Comparison of ENCODE assay signal across 34 cellular contexts in genomic region chr19:1049106-1049505, GRCh38. TPM values are rescaled to one million over a fixed set of nuclear protein-coding genes. Genes with fewer than 3 reads are reported as not detected.
"Had no signal": no experiment of that assay in that cellular context is flagged by ENCODE, and none has a peak within 500 bp of the region (broad histone marks: within the 10 kb centered on the region; RNA-seq: fewer than 3 reads in every experiment).

No MANE protein-coding gene starts in this region.

- H3K36me3 ChIP-seq: brain microvascular endothelial cell had no signal

- ATAC-seq: activated T-helper 17 cell treated with anti-CD3 and anti-CD28 coated beads, Interleukin-2, amount 50 U/mL, for 72 hours; effector memory CD8-positive, alpha-beta T cell; foreskin keratinocyte; gastrocnemius medialis; heart left ventricle had no signal

- H3K36me3 Mint-ChIP-seq: activated naive CD8-positive, alpha-beta T cell had no signal

- H3K27ac Mint-ChIP-seq: activated CD4-positive, alpha-beta memory T cell treated with anti-CD3 and anti-CD28 coated beads, Interleukin-2, amount 10 ng/mL, durations not matched to agents 7 days and 5 days; activated CD4-positive, alpha-beta T cell treated with anti-CD3 and anti-CD28 coated beads, Interleukin-2, amount 10 ng/mL, durations not matched to agents 7 days and 5 days; activated naive CD8-positive, alpha-beta T cell; activated T-cell treated with anti-CD3 and anti-CD28 coated beads, Interleukin-2, amount 50 U/mL, for 24 hours; activated T-helper 17 cell treated with anti-CD3 and anti-CD28 coated beads, Interleukin-2, amount 50 U/mL, for 72 hours had no signal

- H3K4me3 ChIP-seq: coronary artery, esophagus muscularis mucosa, gastrocnemius medialis, heart left ventricle had no signal

- H3K4me1 ChIP-seq: foreskin keratinocyte, gastrocnemius medialis, heart left ventricle had no signal

- H3K27ac ChIP-seq: brain microvascular endothelial cell, coronary artery, esophagus muscularis mucosa, foreskin keratinocyte, gastrocnemius medialis, heart left ventricle had no signal

- H3K27me3 ChIP-seq: brain microvascular endothelial cell, esophagus muscularis mucosa, foreskin keratinocyte, gastrocnemius medialis, heart left ventricle had no signal

- H3K27me3 Mint-ChIP-seq: activated CD4-positive, alpha-beta memory T cell treated with anti-CD3 and anti-CD28 coated beads, Interleukin-2, amount 10 ng/mL, durations not matched to agents 7 days and 5 days; activated CD4-positive, alpha-beta T cell treated with anti-CD3 and anti-CD28 coated beads, Interleukin-2, amount 10 ng/mL, durations not matched to agents 7 days and 5 days; activated naive CD8-positive, alpha-beta T cell; activated T-cell treated with anti-CD3 and anti-CD28 coated beads, Interleukin-2, amount 50 U/mL, for 24 hours; activated T-helper 17 cell treated with anti-CD3 and anti-CD28 coated beads, Interleukin-2, amount 50 U/mL, for 72 hours; central memory CD8-positive, alpha-beta T cell; effector memory CD8-positive, alpha-beta T cell had no signal

- H3K9me3 ChIP-seq: esophagus muscularis mucosa, gastrocnemius medialis, heart left ventricle had no signal

- H3K9me3 Mint-ChIP-seq: activated CD4-positive, alpha-beta memory T cell treated with anti-CD3 and anti-CD28 coated beads, Interleukin-2, amount 10 ng/mL, durations not matched to agents 7 days and 5 days; activated CD4-positive, alpha-beta T cell treated with anti-CD3 and anti-CD28 coated beads, Interleukin-2, amount 10 ng/mL, durations not matched to agents 7 days and 5 days; activated T-cell treated with anti-CD3 and anti-CD28 coated beads, Interleukin-2, amount 50 U/mL, for 24 hours; activated T-helper 17 cell treated with anti-CD3 and anti-CD28 coated beads, Interleukin-2, amount 50 U/mL, for 72 hours; central memory CD8-positive, alpha-beta T cell; effector memory CD8-positive, alpha-beta T cell had no signal

- DNase-seq: activated CD4-positive, alpha-beta memory T cell treated with anti-CD3 and anti-CD28 coated beads, Interleukin-2, amount 10 ng/mL, durations not matched to agents 7 days and 5 days; activated CD4-positive, alpha-beta T cell treated with anti-CD3 and anti-CD28 coated beads for 1 hour; activated CD4-positive, alpha-beta T cell treated with anti-CD3 and anti-CD28 coated beads for 4 hours; activated CD4-positive, alpha-beta T cell treated with anti-CD3 and anti-CD28 coated beads, Interleukin-2, amount 10 ng/mL, durations not matched to agents 7 days and 5 days; activated CD4-positive, alpha-beta T cell treated with anti-CD3 and anti-CD28 coated beads, Interleukin-2, amount 50 U/mL, for 4 hours; activated CD8-positive, alpha-beta memory T cell treated with anti-CD3 and anti-CD28 coated beads, Interleukin-2, amount 50 U/mL, for 48 hours; activated effector memory CD4-positive, alpha-beta T cell treated with Interleukin-2 at 50 U/mL for 16 hours; activated gamma-delta T cell treated with Interleukin-2 at 50 U/mL for 16 hours; activated naive CD4-positive, alpha-beta T cell treated with anti-CD3 and anti-CD28 coated beads, Interleukin-2, amount 50 U/mL, for 16 hours; activated naive CD4-positive, alpha-beta T cell treated with Interleukin-2 at 50 U/mL for 16 hours; activated T-cell treated with anti-CD3 and anti-CD28 coated beads for 4 hours; activated T-cell treated with anti-CD3 and anti-CD28 coated beads, Interleukin-2, amount 50 U/mL, for 24 hours; amniotic stem cell; anterior cingulate cortex; brain microvascular endothelial cell; dermis blood vessel endothelial cell; effector CD4-positive, alpha-beta T cell; effector memory CD8-positive, alpha-beta T cell; erythroblast; foreskin keratinocyte; gastrocnemius medialis; glutamatergic neuron; heart left ventricle had no signal

- H3K4me3 Mint-ChIP-seq: activated CD4-positive, alpha-beta memory T cell treated with anti-CD3 and anti-CD28 coated beads, Interleukin-2, amount 10 ng/mL, durations not matched to agents 7 days and 5 days; activated CD4-positive, alpha-beta T cell treated with anti-CD3 and anti-CD28 coated beads, Interleukin-2, amount 10 ng/mL, durations not matched to agents 7 days and 5 days; activated naive CD8-positive, alpha-beta T cell; activated T-cell treated with anti-CD3 and anti-CD28 coated beads, Interleukin-2, amount 50 U/mL, for 24 hours; activated T-helper 17 cell treated with anti-CD3 and anti-CD28 coated beads, Interleukin-2, amount 50 U/mL, for 72 hours; central memory CD8-positive, alpha-beta T cell; effector memory CD8-positive, alpha-beta T cell had no signal

RNA-seq across cellular contexts. Expression of gene RNU6-2, which starts 27.8 kb away (rescaled TPM):
- total RNA-seq: activated CD4-positive, alpha-beta memory T cell treated with anti-CD3 and anti-CD28 coated beads, Interleukin-2, amount 10 ng/mL, durations not matched to agents 7 days and 5 days; activated CD4-positive, alpha-beta T cell treated with anti-CD3 and anti-CD28 coated beads, Interleukin-2, amount 10 ng/mL, durations not matched to agents 7 days and 5 days; activated T-helper 17 cell treated with anti-CD3 and anti-CD28 coated beads, Interleukin-2, amount 50 U/mL, for 72 hours; astrocyte; bronchial epithelial cell; cardiac septum; cerebellum; dermis blood vessel endothelial cell; esophagus muscularis mucosa; foreskin keratinocyte; gastrocnemius medialis; heart left ventricle; T-helper 1 cell treated with Interleukin-12 subunit alpha and Interleukin-12 subunit beta and Interleukin-4 antibody, amounts not matched to agents 30 ng/mL and 1 ng/mL, for 36 hours had no signal
- polyA plus RNA-seq: adipose tissue, foreskin keratinocyte, heart left ventricle had no signal
